13 cellular contexts compared by ENCODE assay signal in the genomic region with DNA sequence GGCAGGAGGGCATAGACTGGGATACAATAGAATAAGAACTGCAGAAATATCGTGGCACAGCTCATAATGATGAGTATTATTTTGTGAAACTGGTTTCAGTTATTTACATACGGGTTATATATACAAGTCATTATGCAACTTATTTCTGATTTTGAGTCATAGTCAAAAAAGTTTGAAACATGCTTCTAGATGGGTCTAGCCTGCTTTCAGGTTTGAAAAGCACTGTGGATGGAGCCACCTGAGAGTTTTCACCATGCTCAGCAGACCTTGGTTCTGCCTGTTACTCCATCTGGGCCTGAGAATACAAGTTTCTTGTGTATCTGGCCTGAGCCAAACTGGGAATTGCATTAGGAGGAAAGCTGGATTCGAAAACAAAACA. TPM values are rescaled to one million over a fixed set of nuclear protein-coding genes. Genes with fewer than 3 reads are reported as not detected.
DNase-seq lines count a peak whose midpoint lies in the region; ATAC-seq and TF ChIP-seq lines count a peak whose summit lies in the region.
"Had no signal": no experiment of that assay in that cellular context is flagged by ENCODE, and none has a peak within 500 bp of the region (broad histone marks: within the 10 kb centered on the region; RNA-seq: fewer than 3 reads in every experiment).

No MANE protein-coding gene starts in this region.

- H3K4me3 ChIP-seq in brain microvascular endothelial cell (ENCODE audit: low read depth, low read length) (no peak overlapping the region), left lung (no peak overlapping the region)
- H3K4me3 ChIP-seq: gastroesophageal sphincter had no signal

- CTCF ChIA-PET in activated CD4-positive, alpha-beta T cell treated with anti-CD3 and anti-CD28 coated beads for 36 hours (lab: Charles Lee), result interaction anchor here (0.6 to 9.4 kb wide), 6 partner anchors 9 to 177 kb away, joined by 3 to 69 read pairs (median 4); no protein-coding TSS in a partner anchor

- in situ Hi-C loops in brain microvascular endothelial cell (cut with HindIII; ENCODE audit: low pct_ligation_motif_present, low sequenced_read_pairs), result no loop called here

- H3K27me3 ChIP-seq in brain microvascular endothelial cell (replicated peaks), result no peaks in the 10 kb centered on the region
- H3K27me3 ChIP-seq in left lung, result no peaks in the 10 kb centered on the region

- ATAC-seq in activated CD4-positive, alpha-beta T cell treated with anti-CD3 and anti-CD28 coated beads for 36 hours, result peak; percentile 27
- peak; percentile 56 for ATAC-seq in GM21737 (IDR thresholded peaks at IDR 0.05; ENCODE audit: unreplicated experiment)
- peak; percentile 52 for ATAC-seq in HG03469 (IDR thresholded peaks at IDR 0.05; ENCODE audit: unreplicated experiment)
- peak; percentile 38 to 39 for ATAC-seq in natural killer cell treated with Interleukin-12 subunit alpha and Interleukin-12 subunit beta and Interleukin-15 and Interleukin-18, amount 100 ng/mL, for 72 hours
- ATAC-seq in esophagus mucosa, result no peak
- ATAC-seq in left lung, result no peak
- ATAC-seq: gastroesophageal sphincter, HepG2 had no signal

- peak overlapping the region; percentile 79 for H3K27ac Mint-ChIP-seq in activated CD4-positive, alpha-beta T cell treated with anti-CD3 and anti-CD28 coated beads for 36 hours
- H3K27ac Mint-ChIP-seq in natural killer cell treated with Interleukin-12 subunit alpha and Interleukin-12 subunit beta and Interleukin-15 and Interleukin-18, amount 100 ng/mL, for 72 hours, result peak overlapping the region; percentile 88 to 94

- no peaks in the 10 kb centered on the region for H3K27me3 Mint-ChIP-seq in activated CD4-positive, alpha-beta T cell treated with anti-CD3 and anti-CD28 coated beads for 36 hours
- no peaks in the 10 kb centered on the region for H3K27me3 Mint-ChIP-seq in natural killer cell treated with Interleukin-12 subunit alpha and Interleukin-12 subunit beta and Interleukin-15 and Interleukin-18, amount 100 ng/mL, for 72 hours

- intact Hi-C loops in activated CD4-positive, alpha-beta T cell treated with anti-CD3 and anti-CD28 coated beads for 36 hours (cut with DNase I, micrococcal nuclease), result loop anchor here in 1 of 2 experiments (1.0 kb wide), 3 partner anchors 11 to 48 kb away; no protein-coding TSS in a partner anchor
- intact Hi-C loops in left lung (cut with DNase I), result no loop called here

- POLR2A ChIA-PET in activated CD4-positive, alpha-beta T cell treated with anti-CD3 and anti-CD28 coated beads for 36 hours (lab: Charles Lee), result interaction anchor here (0.9 to 2.7 kb wide), 2 partner anchors 10 to 50 kb away, joined by 6 to 30 read pairs; partner anchors contain the start of gene IL10RA

- peaks cover 14 to 88% of the 10 kb centered on the region in 2 donors for H3K4me1 ChIP-seq in left lung

- H3K9me3 Mint-ChIP-seq in activated CD4-positive, alpha-beta T cell treated with anti-CD3 and anti-CD28 coated beads for 36 hours (ENCODE audit: low read depth), result peaks cover 4% of the 10 kb centered on the region
- H3K9me3 Mint-ChIP-seq in natural killer cell treated with Interleukin-12 subunit alpha and Interleukin-12 subunit beta and Interleukin-15 and Interleukin-18, amount 100 ng/mL, for 72 hours, result peaks cover 3% of the 10 kb centered on the region

- no peak overlapping the region for H3K27ac ChIP-seq in brain microvascular endothelial cell
- H3K27ac ChIP-seq in left lung, result no peak overlapping the region
- H3K27ac ChIP-seq: gastroesophageal sphincter had no signal

- H3K36me3 Mint-ChIP-seq in activated CD4-positive, alpha-beta T cell treated with anti-CD3 and anti-CD28 coated beads for 36 hours (ENCODE audit: low read depth), result peaks cover 82% of the 10 kb centered on the region
- peaks cover 24% of the 10 kb centered on the region for H3K36me3 Mint-ChIP-seq in natural killer cell treated with Interleukin-12 subunit alpha and Interleukin-12 subunit beta and Interleukin-15 and Interleukin-18, amount 100 ng/mL, for 72 hours

- peaks cover 87% of the 10 kb centered on the region for H3K4me1 Mint-ChIP-seq in activated CD4-positive, alpha-beta T cell treated with anti-CD3 and anti-CD28 coated beads for 36 hours
- H3K4me1 Mint-ChIP-seq in natural killer cell treated with Interleukin-12 subunit alpha and Interleukin-12 subunit beta and Interleukin-15 and Interleukin-18, amount 100 ng/mL, for 72 hours (ENCODE audit: low read depth in 2 of 2), result peaks cover 60 to 72% of the 10 kb centered on the region in 2 donors

- TF ChIP-seq CTCF in brain microvascular endothelial cell (IDR thresholded peaks at IDR 0.05; ENCODE audit: low read depth, low read length, missing control alignments) (no peak), left lung (IDR thresholded peaks at IDR 0.05) (no peak)

- DNase-seq in activated CD4-positive, alpha-beta T cell treated with anti-CD3 and anti-CD28 coated beads for 36 hours, result peak; percentile 35
- no peak for DNase-seq in activated CD4-positive, alpha-beta T cell treated with anti-CD3 and anti-CD28 coated beads, Interleukin-2, amount 50 U/mL, for 1 hour
- DNase-seq in natural killer cell treated with Interleukin-12 subunit alpha and Interleukin-12 subunit beta and Interleukin-15 and Interleukin-18, amount 100 ng/mL, for 72 hours (ENCODE audit: low spot score), result no peak
- no peak for DNase-seq in brain microvascular endothelial cell
- no peak for DNase-seq in left lung
- DNase-seq: 8988T; stimulated activated CD4-positive, alpha-beta T cell treated with anti-CD3 and anti-CD28 coated beads, Interleukin-2, amount 100 ng/mL, for 48 hours had no signal

- H3K9me3 ChIP-seq in left lung, result no peaks in the 10 kb centered on the region
- H3K9me3 ChIP-seq: gastroesophageal sphincter had no signal

- no peak overlapping the region for H3K4me3 Mint-ChIP-seq in activated CD4-positive, alpha-beta T cell treated with anti-CD3 and anti-CD28 coated beads for 36 hours
- H3K4me3 Mint-ChIP-seq in natural killer cell treated with Interleukin-12 subunit alpha and Interleukin-12 subunit beta and Interleukin-15 and Interleukin-18, amount 100 ng/mL, for 72 hours, result peak overlapping the region; percentile 80

- H3K36me3 ChIP-seq in brain microvascular endothelial cell (replicated peaks) (no peaks in the 10 kb centered on the region), left lung (peaks cover 0 to 73% of the 10 kb centered on the region in 2 donors)

RNA-seq across cellular contexts. Expression of gene IL10RA, which starts 12.0 kb away (rescaled TPM):
- total RNA-seq in activated CD4-positive, alpha-beta T cell treated with anti-CD3 and anti-CD28 coated beads for 36 hours, result 10 to 100 TPM; 57.1 to 79.4 TPM
- 10 to 100 TPM; 59.8 to 83.6 TPM for total RNA-seq in natural killer cell treated with Interleukin-12 subunit alpha and Interleukin-12 subunit beta and Interleukin-15 and Interleukin-18, amount 100 ng/mL, for 72 hours
- total RNA-seq in esophagus mucosa (3.8 TPM), left lung (10 to 100 TPM; 21.2 to 56.8 TPM)
- total RNA-seq: bronchial epithelial cell, HepG2 had no signal

Comparison
In these comparisons a context has a peak if more than half of its experiments do, and no peak if none do; other contexts are left out.
1. ATAC-seq: peak in activated CD4-positive, alpha-beta T cell treated with anti-CD3 and anti-CD28 coated beads for 36 hours (single experiment), GM21737 (single experiment), HG03469 (single experiment) and natural killer cell treated with Interleukin-12 subunit alpha and Interleukin-12 subunit beta and Interleukin-15 and Interleukin-18, amount 100 ng/mL, for 72 hours (2 of 2); none in esophagus mucosa (single experiment) and left lung (single experiment).